ENCODE assay signal across 16 cellular contexts in the genomic region with DNA sequence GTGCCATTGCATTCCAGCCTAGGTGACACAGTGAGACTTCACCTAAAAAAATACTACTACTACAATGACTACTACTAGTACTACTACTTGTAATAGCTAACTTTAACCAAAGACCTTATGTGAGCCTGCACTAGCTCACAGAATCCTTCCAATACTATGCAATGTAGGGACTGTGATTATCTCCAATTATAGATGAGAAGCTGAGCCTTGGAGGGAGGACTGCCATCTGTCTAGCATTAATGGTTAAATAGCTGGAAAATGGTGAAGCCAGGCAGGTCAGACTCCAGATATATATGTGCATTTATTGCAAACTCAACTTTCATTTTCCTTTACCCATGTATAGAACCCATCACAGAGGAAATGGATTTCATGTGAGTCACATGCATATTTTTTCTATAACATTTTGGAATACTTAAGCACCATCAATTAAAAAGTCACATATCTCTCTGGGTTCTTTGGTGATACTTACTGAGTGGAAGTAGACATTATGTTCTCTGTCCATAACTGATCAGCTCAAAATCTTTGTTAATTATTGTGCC.
DNase-seq lines count a peak whose midpoint lies in the region; ATAC-seq and TF ChIP-seq lines count a peak whose summit lies in the region.
"Had no signal": no experiment of that assay in that cellular context is flagged by ENCODE, and none has a peak within 500 bp of the region (broad histone marks: within the 10 kb centered on the region; RNA-seq: fewer than 3 reads in every experiment).

No MANE protein-coding gene starts in this region.

- H3K27me3 ChIP-seq in MM.1S (replicated peaks; ENCODE audit: insufficient read depth, low read length) (no peaks in the 10 kb centered on the region), heart right ventricle (no peaks in the 10 kb centered on the region), esophagus muscularis mucosa (no peaks in the 10 kb centered on the region)
- H3K27me3 ChIP-seq: SJCRH30 had no signal

- H3K4me1 ChIP-seq in MM.1S (ENCODE audit: low read length), result peaks cover 34% of the 10 kb centered on the region
- H3K4me1 ChIP-seq in heart right ventricle, result peaks cover 0 to 49% (median 0%) of the 10 kb centered on the region in 9 donors
- peaks cover 0 to 3% (median 0%) of the 10 kb centered on the region in 4 donors for H3K4me1 ChIP-seq in esophagus muscularis mucosa

- H3K27ac Mint-ChIP-seq in activated naive CD4-positive, alpha-beta T cell treated with anti-CD3 and anti-CD28 coated beads, Interleukin-2, amount 10 ng/mL, durations not matched to agents 7 days and 5 days, result peak overlapping the region; percentile 95
- H3K27ac Mint-ChIP-seq in activated T-helper 2 cell treated with anti-CD3 and anti-CD28 coated beads, Interferon-gamma antibody, Interleukin-2, Interleukin-4, amounts not matched to agents 10 μg/mL and 5 μg/mL and 100 μg/mL, durations not matched to agents 14 hours and 24 hours and 36 hours, result peak overlapping the region; percentile 84
- H3K27ac Mint-ChIP-seq in stimulated activated memory B cell treated with anti-CD40 and anti-IgM and Interleukin-4, amounts not matched to agents 10 μg/mL and 1 μg/mL and 100 μg/mL, for 72 hours, result peak overlapping the region; percentile 99

- peaks cover 33% of the 10 kb centered on the region for H3F3A ChIP-seq in MM.1S (ENCODE audit: insufficient read depth, low read length)

- H3K9me3 ChIP-seq in MM.1S (replicated peaks; ENCODE audit: insufficient read depth, low read length), result no peaks in the 10 kb centered on the region
- H3K9me3 ChIP-seq in heart right ventricle, result no peaks in the 10 kb centered on the region
- no peaks in the 10 kb centered on the region for H3K9me3 ChIP-seq in esophagus muscularis mucosa
- H3K9me3 ChIP-seq: SJCRH30 had no signal

- TF ChIP-seq EP300 in esophagus muscularis mucosa (IDR thresholded peaks at IDR 0.05), result no peak

- intact Hi-C loops in activated T-helper 2 cell treated with anti-CD3 and anti-CD28 coated beads, Interferon-gamma antibody, Interleukin-2, Interleukin-4, amounts not matched to agents 10 μg/mL and 5 μg/mL and 100 μg/mL, durations not matched to agents 14 hours and 24 hours and 36 hours (cut with micrococcal nuclease), result loop anchor here (1.0 to 10.0 kb wide), 2 partner anchors 10 to 186 kb away; no protein-coding TSS in a partner anchor
- intact Hi-C loops in heart right ventricle (cut with DNase I), result no loop called here
- intact Hi-C loops in esophagus muscularis mucosa (cut with DNase I), result no loop called here

- H3K36me3 Mint-ChIP-seq in activated naive CD4-positive, alpha-beta T cell treated with anti-CD3 and anti-CD28 coated beads, Interleukin-2, amount 10 ng/mL, durations not matched to agents 7 days and 5 days, result peaks cover 11% of the 10 kb centered on the region
- no peaks in the 10 kb centered on the region for H3K36me3 Mint-ChIP-seq in activated T-helper 2 cell treated with anti-CD3 and anti-CD28 coated beads, Interferon-gamma antibody, Interleukin-2, Interleukin-4, amounts not matched to agents 10 μg/mL and 5 μg/mL and 100 μg/mL, durations not matched to agents 14 hours and 24 hours and 36 hours (ENCODE audit: low read depth)
- H3K36me3 Mint-ChIP-seq in stimulated activated memory B cell treated with anti-CD40 and anti-IgM and Interleukin-4, amounts not matched to agents 10 μg/mL and 1 μg/mL and 100 μg/mL, for 72 hours, result peaks cover 7% of the 10 kb centered on the region

- peaks cover 6% of the 10 kb centered on the region for H3K9me3 Mint-ChIP-seq in activated naive CD4-positive, alpha-beta T cell treated with anti-CD3 and anti-CD28 coated beads, Interleukin-2, amount 10 ng/mL, durations not matched to agents 7 days and 5 days
- no peaks in the 10 kb centered on the region for H3K9me3 Mint-ChIP-seq in activated T-helper 2 cell treated with anti-CD3 and anti-CD28 coated beads, Interferon-gamma antibody, Interleukin-2, Interleukin-4, amounts not matched to agents 10 μg/mL and 5 μg/mL and 100 μg/mL, durations not matched to agents 14 hours and 24 hours and 36 hours
- H3K9me3 Mint-ChIP-seq in stimulated activated memory B cell treated with anti-CD40 and anti-IgM and Interleukin-4, amounts not matched to agents 10 μg/mL and 1 μg/mL and 100 μg/mL, for 72 hours, result peaks cover 7% of the 10 kb centered on the region

- no peak for DNase-seq in activated naive CD4-positive, alpha-beta T cell treated with anti-CD3 and anti-CD28 coated beads, Interleukin-2, amount 10 ng/mL, durations not matched to agents 7 days and 5 days
- DNase-seq in activated naive CD4-positive, alpha-beta T cell treated with Interleukin-2 at 50 U/mL for 16 hours, result no peak
- no peak for DNase-seq in MM.1S
- no peak for DNase-seq in activated T-helper 2 cell treated with anti-CD3 and anti-CD28 coated beads, Interferon-gamma antibody, Interleukin-2, Interleukin-4, amounts not matched to agents 10 μg/mL and 5 μg/mL and 100 μg/mL, durations not matched to agents 14 hours and 24 hours and 36 hours (ENCODE audit: low spot score)
- no peak for DNase-seq in heart right ventricle
- no peak for DNase-seq in esophagus muscularis mucosa (ENCODE audit: extremely low spot score)
- DNase-seq in SKM-1 (lab: John Stamatoyannopoulos, UW; ENCODE audit: unreplicated experiment), result no peak
- DNase-seq: amygdala; islet precursor cell; mesendoderm; NCI-H1092; nucleus accumbens; SJCRH30; stimulated activated CD4-positive, alpha-beta T cell treated with anti-CD3 and anti-CD28 coated beads, Interleukin-4, amount 100 ng/mL, for 4 hours had no signal

- H2AFZ ChIP-seq in MM.1S (ENCODE audit: low read length), result no peak overlapping the region

- H3K79me2 ChIP-seq in MM.1S (ENCODE audit: low read length), result no peaks in the 10 kb centered on the region

- H3K27ac ChIP-seq in MM.1S (ENCODE audit: low read length), result no peak overlapping the region
- peak overlapping the region in 1 of 10 donors; percentile 85 for H3K27ac ChIP-seq in heart right ventricle
- no peak overlapping the region for H3K27ac ChIP-seq in esophagus muscularis mucosa (replicated peaks in 1 of 4)
- H3K27ac ChIP-seq: epithelial cell of prostate, SJCRH30 had no signal

- CTCF ChIA-PET in activated naive CD4-positive, alpha-beta T cell treated with anti-CD3 and anti-CD28 coated beads, Interleukin-2, amount 10 ng/mL, durations not matched to agents 7 days and 5 days (lab: Charles Lee), result interaction anchor here (0.7 to 1.9 kb wide), 6 partner anchors 10 to 99 kb away, joined by 3 to 8 read pairs (median 6); no protein-coding TSS in a partner anchor

- no peak overlapping the region for H3K9ac ChIP-seq in MM.1S (ENCODE audit: low read length)

- peaks cover 84% of the 10 kb centered on the region for H3K4me1 Mint-ChIP-seq in activated naive CD4-positive, alpha-beta T cell treated with anti-CD3 and anti-CD28 coated beads, Interleukin-2, amount 10 ng/mL, durations not matched to agents 7 days and 5 days
- H3K4me1 Mint-ChIP-seq in activated T-helper 2 cell treated with anti-CD3 and anti-CD28 coated beads, Interferon-gamma antibody, Interleukin-2, Interleukin-4, amounts not matched to agents 10 μg/mL and 5 μg/mL and 100 μg/mL, durations not matched to agents 14 hours and 24 hours and 36 hours (ENCODE audit: low read depth), result peaks cover 62% of the 10 kb centered on the region
- peaks cover 56% of the 10 kb centered on the region for H3K4me1 Mint-ChIP-seq in stimulated activated memory B cell treated with anti-CD40 and anti-IgM and Interleukin-4, amounts not matched to agents 10 μg/mL and 1 μg/mL and 100 μg/mL, for 72 hours

- H3K9me2 ChIP-seq in MM.1S (replicated peaks; ENCODE audit: insufficient read depth, low read length), result no peaks in the 10 kb centered on the region

- TF ChIP-seq CTCF in MM.1S (IDR thresholded peaks at IDR 0.05; ENCODE audit: low read length) (no peak), heart right ventricle (IDR thresholded peaks at IDR 0.05) (no peak), esophagus muscularis mucosa (IDR thresholded peaks at IDR 0.05) (no peak)

- H3K4me2 ChIP-seq in MM.1S (ENCODE audit: low read depth, low read length), result peak overlapping the region; percentile 64; the same call in 1 of the 2 replicates

- no peak overlapping the region for H3K4me3 ChIP-seq in MM.1S (ENCODE audit: low read length)
- no peak overlapping the region for H3K4me3 ChIP-seq in heart right ventricle
- no peak overlapping the region for H3K4me3 ChIP-seq in esophagus muscularis mucosa
- H3K4me3 ChIP-seq: SJCRH30 had no signal

- no peak for TF ChIP-seq POLR2A in esophagus muscularis mucosa (IDR thresholded peaks at IDR 0.05; ENCODE audit: low read depth)

- no peaks in the 10 kb centered on the region for H4K20me1 ChIP-seq in MM.1S (ENCODE audit: insufficient read depth, low read length)

- no peak overlapping the region for H3K4me3 Mint-ChIP-seq in activated naive CD4-positive, alpha-beta T cell treated with anti-CD3 and anti-CD28 coated beads, Interleukin-2, amount 10 ng/mL, durations not matched to agents 7 days and 5 days
- no peak overlapping the region for H3K4me3 Mint-ChIP-seq in activated T-helper 2 cell treated with anti-CD3 and anti-CD28 coated beads, Interferon-gamma antibody, Interleukin-2, Interleukin-4, amounts not matched to agents 10 μg/mL and 5 μg/mL and 100 μg/mL, durations not matched to agents 14 hours and 24 hours and 36 hours (ENCODE audit: low read depth)
- no peak overlapping the region for H3K4me3 Mint-ChIP-seq in stimulated activated memory B cell treated with anti-CD40 and anti-IgM and Interleukin-4, amounts not matched to agents 10 μg/mL and 1 μg/mL and 100 μg/mL, for 72 hours

- H3K27me3 Mint-ChIP-seq in activated naive CD4-positive, alpha-beta T cell treated with anti-CD3 and anti-CD28 coated beads, Interleukin-2, amount 10 ng/mL, durations not matched to agents 7 days and 5 days, result no peaks in the 10 kb centered on the region
- H3K27me3 Mint-ChIP-seq in activated T-helper 2 cell treated with anti-CD3 and anti-CD28 coated beads, Interferon-gamma antibody, Interleukin-2, Interleukin-4, amounts not matched to agents 10 μg/mL and 5 μg/mL and 100 μg/mL, durations not matched to agents 14 hours and 24 hours and 36 hours (ENCODE audit: low read depth), result no peaks in the 10 kb centered on the region
- no peaks in the 10 kb centered on the region for H3K27me3 Mint-ChIP-seq in stimulated activated memory B cell treated with anti-CD40 and anti-IgM and Interleukin-4, amounts not matched to agents 10 μg/mL and 1 μg/mL and 100 μg/mL, for 72 hours

- H3K36me3 ChIP-seq in MM.1S (replicated peaks; ENCODE audit: insufficient read depth, low read length) (no peaks in the 10 kb centered on the region), heart right ventricle (no peaks in the 10 kb centered on the region), esophagus muscularis mucosa (no peaks in the 10 kb centered on the region)
- H3K36me3 ChIP-seq: SJCRH30 had no signal

- ATAC-seq in stimulated activated memory B cell treated with anti-CD40 and anti-IgM and Interleukin-4, amounts not matched to agents 10 μg/mL and 1 μg/mL and 100 μg/mL, for 72 hours, result no peak
- ATAC-seq in heart right ventricle, result no peak
